In the genomic region with DNA sequence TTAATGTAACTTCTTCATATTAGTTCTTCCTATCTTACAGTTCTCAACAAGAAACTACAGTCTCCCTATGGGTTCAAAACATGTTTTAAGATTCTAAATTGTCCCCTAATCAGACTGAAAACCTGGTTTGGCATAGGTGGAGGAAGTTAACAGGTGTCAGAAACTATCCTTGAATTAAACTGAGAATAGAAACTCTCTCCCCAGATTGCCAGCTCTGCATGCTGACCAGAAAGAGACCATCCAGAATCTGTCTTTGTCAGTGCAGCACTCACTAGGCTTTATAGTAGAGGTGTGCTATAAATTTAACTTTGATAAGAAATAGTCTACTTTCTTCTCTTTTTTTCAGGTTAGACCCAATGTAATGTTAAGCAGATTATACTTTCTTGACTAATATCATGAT, we compare ENCODE assay signal across 1 cellular context.
TF ChIP-seq lines count a peak whose summit lies in the region.

No MANE protein-coding gene starts in this region.

TF ChIP-seq in GM12878, 131 proteins besides CTCF, POLR2A, EP300 and RAD21 (continued from another document):
- TF ChIP-seq, protein P1, sequence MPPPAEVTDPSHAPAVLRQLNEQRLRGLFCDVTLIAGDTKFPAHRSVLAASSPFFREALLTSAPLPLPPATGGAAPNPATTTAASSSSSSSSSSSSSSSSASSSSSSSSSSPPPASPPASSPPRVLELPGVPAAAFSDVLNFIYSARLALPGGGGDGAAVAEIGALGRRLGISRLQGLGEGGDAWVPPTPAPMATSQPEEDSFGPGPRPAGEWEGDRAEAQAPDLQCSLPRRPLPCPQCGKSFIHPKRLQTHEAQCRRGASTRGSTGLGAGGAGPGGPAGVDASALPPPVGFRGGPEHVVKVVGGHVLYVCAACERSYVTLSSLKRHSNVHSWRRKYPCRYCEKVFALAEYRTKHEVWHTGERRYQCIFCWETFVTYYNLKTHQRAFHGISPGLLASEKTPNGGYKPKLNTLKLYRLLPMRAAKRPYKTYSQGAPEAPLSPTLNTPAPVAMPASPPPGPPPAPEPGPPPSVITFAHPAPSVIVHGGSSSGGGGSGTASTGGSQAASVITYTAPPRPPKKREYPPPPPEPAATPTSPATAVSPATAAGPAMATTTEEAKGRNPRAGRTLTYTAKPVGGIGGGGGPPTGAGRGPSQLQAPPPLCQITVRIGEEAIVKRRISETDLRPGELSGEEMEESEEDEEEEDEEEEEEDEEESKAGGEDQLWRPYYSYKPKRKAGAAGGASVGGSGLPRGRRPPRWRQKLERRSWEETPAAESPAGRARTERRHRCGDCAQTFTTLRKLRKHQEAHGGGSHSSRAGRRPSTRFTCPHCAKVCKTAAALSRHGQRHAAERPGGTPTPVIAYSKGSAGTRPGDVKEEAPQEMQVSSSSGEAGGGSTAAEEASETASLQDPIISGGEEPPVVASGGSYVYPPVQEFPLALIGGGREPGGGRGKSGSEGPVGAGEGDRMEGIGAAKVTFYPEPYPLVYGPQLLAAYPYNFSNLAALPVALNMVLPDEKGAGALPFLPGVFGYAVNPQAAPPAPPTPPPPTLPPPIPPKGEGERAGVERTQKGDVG (CRISPR knock-in tag; IDR thresholded peaks at IDR 0.05), result no peak
- TF ChIP-seq ZNF384 (IDR thresholded peaks at IDR 0.05; ENCODE audit: borderline replicate concordance, low read depth, low read length) (no peak), NR2C1 (IDR thresholded peaks at IDR 0.05) (no peak), RBBP5 (conservative IDR thresholded peaks at IDR 0.05) (no peak), FOS (IDR thresholded peaks at IDR 0.05; ENCODE audit: borderline replicate concordance, extremely low read depth, insufficient read length) (no peak), FOXM1 (IDR thresholded peaks at IDR 0.05; ENCODE audit: low read depth, low read length) (no peak), POLR2AphosphoS2 (IDR thresholded peaks at IDR 0.05; ENCODE audit: low read depth, low read length) (no peak), RB1 (IDR thresholded peaks at IDR 0.05; ENCODE audit: borderline replicate concordance) (no peak), NR2F1 (conservative IDR thresholded peaks at IDR 0.05) (no peak), SIX5 (IDR thresholded peaks at IDR 0.05; ENCODE audit: low read depth, low read length, severe bottlenecking) (no peak), SIN3A (IDR thresholded peaks at IDR 0.05; ENCODE audit: low read depth, low read length) (no peak)
- TF ChIP-seq, protein P2, sequence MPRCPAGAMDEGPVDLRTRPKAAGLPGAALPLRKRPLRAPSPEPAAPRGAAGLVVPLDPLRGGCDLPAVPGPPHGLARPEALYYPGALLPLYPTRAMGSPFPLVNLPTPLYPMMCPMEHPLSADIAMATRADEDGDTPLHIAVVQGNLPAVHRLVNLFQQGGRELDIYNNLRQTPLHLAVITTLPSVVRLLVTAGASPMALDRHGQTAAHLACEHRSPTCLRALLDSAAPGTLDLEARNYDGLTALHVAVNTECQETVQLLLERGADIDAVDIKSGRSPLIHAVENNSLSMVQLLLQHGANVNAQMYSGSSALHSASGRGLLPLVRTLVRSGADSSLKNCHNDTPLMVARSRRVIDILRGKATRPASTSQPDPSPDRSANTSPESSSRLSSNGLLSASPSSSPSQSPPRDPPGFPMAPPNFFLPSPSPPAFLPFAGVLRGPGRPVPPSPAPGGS (IDR thresholded peaks at IDR 0.05; ENCODE audit: borderline replicate concordance, insufficient read depth, low read depth, low read length, poor library complexity, severe bottlenecking), result no peak
- TF ChIP-seq, protein P3, sequence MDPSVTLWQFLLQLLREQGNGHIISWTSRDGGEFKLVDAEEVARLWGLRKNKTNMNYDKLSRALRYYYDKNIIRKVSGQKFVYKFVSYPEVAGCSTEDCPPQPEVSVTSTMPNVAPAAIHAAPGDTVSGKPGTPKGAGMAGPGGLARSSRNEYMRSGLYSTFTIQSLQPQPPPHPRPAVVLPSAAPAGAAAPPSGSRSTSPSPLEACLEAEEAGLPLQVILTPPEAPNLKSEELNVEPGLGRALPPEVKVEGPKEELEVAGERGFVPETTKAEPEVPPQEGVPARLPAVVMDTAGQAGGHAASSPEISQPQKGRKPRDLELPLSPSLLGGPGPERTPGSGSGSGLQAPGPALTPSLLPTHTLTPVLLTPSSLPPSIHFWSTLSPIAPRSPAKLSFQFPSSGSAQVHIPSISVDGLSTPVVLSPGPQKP (IDR thresholded peaks at IDR 0.05; ENCODE audit: low read depth, low read length), result no peak
